ENCODE assay signal across 1 cellular context in genomic region chr12:2884810-2885209, GRCh38.
TF ChIP-seq lines count a peak whose summit lies in the region.

No MANE protein-coding gene starts in this region.

TF ChIP-seq in GM23338, 12 proteins besides CTCF, POLR2A, EP300 and RAD21:
- no peak for TF ChIP-seq CREB1 (CRISPR knock-in tag; IDR thresholded peaks at IDR 0.05; ENCODE audit: low read depth)
TF ChIP-seq in GM23338: peak in this region for 0.
